ENCODE assay signal across 6 cellular contexts in the genomic region with DNA sequence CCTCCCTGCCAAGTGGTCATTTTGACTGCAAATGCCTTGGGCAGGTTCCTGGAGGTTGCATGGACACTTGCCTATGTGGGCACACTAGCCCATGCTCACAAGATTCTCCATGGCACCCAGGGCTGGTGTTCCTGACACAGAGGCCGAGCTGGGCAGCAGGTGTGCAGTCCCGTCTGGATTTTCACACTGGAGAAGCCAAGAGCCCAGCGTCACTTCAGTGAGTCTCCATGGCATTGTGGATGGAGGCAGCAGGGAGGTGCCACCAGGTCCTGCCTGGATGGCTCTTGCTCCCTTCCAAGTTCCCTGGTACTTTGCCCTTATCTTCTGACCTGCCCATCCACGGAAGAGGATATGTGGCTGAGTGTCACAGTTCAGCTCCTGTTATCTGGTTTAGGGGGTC.
"Had no signal": no experiment of that assay in that cellular context is flagged by ENCODE, and none has a peak within 500 bp of the region (broad histone marks: within the 10 kb centered on the region; RNA-seq: fewer than 3 reads in every experiment).

No MANE protein-coding gene starts in this region.

- FAIRE-seq: HepG2 had no signal

- H3K4me1 ChIP-seq: HAP-1 had no signal

- H3K4me3 ChIP-seq: GM23248, HAP-1 had no signal

- H2AFZ ChIP-seq: GM23248 had no signal

- H3K36me3 ChIP-seq: HAP-1 had no signal

- H3K9me3 ChIP-seq: HAP-1 had no signal

- DNase-seq: GM23248, H7, HFFc6 had no signal

- H3K9ac ChIP-seq: GM23248 had no signal

- H3K27ac ChIP-seq: GM23248, HL-60 had no signal
